ENCODE assay signal across 9 cellular contexts in the genomic region with DNA sequence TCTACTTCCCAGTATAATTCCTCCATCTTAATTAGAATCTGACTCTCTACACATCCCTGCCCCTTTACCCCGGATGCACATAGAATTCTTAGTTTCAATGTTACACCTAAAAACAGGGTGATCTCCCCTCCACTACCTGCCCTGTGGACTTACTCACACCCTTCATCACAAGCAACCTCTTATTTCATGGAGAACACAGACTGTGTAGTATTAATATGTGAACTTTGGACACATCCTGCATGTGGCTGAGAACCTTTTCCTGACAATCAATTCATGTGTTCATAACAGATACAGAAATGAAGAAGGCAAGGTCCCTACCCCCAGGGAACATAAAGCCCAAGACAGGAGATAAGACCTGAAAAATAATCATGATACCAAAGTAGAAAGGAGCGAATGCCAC. TPM values are rescaled to one million over a fixed set of nuclear protein-coding genes. Genes with fewer than 3 reads are reported as not detected.
"Had no signal": no experiment of that assay in that cellular context is flagged by ENCODE, and none has a peak within 500 bp of the region (broad histone marks: within the 10 kb centered on the region; RNA-seq: fewer than 3 reads in every experiment).

No MANE protein-coding gene starts in this region.

- ATAC-seq: GM23338, HepG2 had no signal

- H3K4me3 ChIP-seq: GM23338 had no signal

- H3K4me2 ChIP-seq: GM23338 had no signal

- H3K36me3 Mint-ChIP-seq: IgD-negative memory B cell had no signal

- FAIRE-seq: H1, HepG2 had no signal

- H3K27ac Mint-ChIP-seq: GM23338, IgD-negative memory B cell had no signal

- H3K4me1 Mint-ChIP-seq: GM23338, IgD-negative memory B cell had no signal

- H2AFZ ChIP-seq: GM23338 had no signal

- H3K9me3 Mint-ChIP-seq: IgD-negative memory B cell had no signal

- DNase-seq: H7, HCEC 1CT, KBM-7 had no signal

- H3K4me3 Mint-ChIP-seq: GM23338, IgD-negative memory B cell had no signal

- H3K27ac ChIP-seq: HL-60 had no signal

RNA-seq across cellular contexts. Expression of a gene that starts 11.8 kb away (rescaled TPM):
- total RNA-seq: GM23338, H1, H7, HepG2, HT1080 had no signal
- polyA plus RNA-seq: GM23338, H1, HepG2, IgD-negative memory B cell had no signal

RNA-seq across cellular contexts. Expression of a gene that starts 29.3 kb away (rescaled TPM):
- total RNA-seq: GM23338, H1, H7, HepG2, HT1080 had no signal
- polyA plus RNA-seq: GM23338, H1, HepG2, IgD-negative memory B cell had no signal

RNA-seq across cellular contexts. Expression of a gene that starts 58.7 kb away (rescaled TPM):
- total RNA-seq: GM23338, H1, H7, HepG2, HT1080 had no signal
- polyA plus RNA-seq: GM23338, H1, HepG2, IgD-negative memory B cell had no signal
